In genomic region chr4:104425003-104425402, GRCh38 we compare ENCODE assay signal across 11 cellular contexts.
A peak's percentile ranks its signal among the peaks of the same experiment; 100 is the strongest.
DNase-seq lines count a peak whose midpoint lies in the region; ATAC-seq, FAIRE-seq and TF ChIP-seq lines count a peak whose summit lies in the region.
"Had no signal": no experiment of that assay in that cellular context is flagged by ENCODE, and none has a peak within 500 bp of the region (broad histone marks: within the 10 kb centered on the region; RNA-seq: fewer than 3 reads in every experiment).

No MANE protein-coding gene starts in this region.

- H3K27ac ChIP-seq in BLaER1 treated with 17β-estradiol and CSF1 and Interleukin-3, amounts not matched to agents 10 nM and 100 nM: no peak overlapping the region
- H3K27ac ChIP-seq in astrocyte (ENCODE audit: low read depth, low read length): no peak overlapping the region
- no peak overlapping the region for H3K27ac ChIP-seq in hepatocyte
- H3K27ac ChIP-seq: C4-2B had no signal

- H3K4me1 ChIP-seq in BLaER1 treated with 17β-estradiol and CSF1 and Interleukin-3, amounts not matched to agents 10 nM and 100 nM: peaks cover 0 to 14% (median 6%) of the 10 kb centered on the region in 10 experiments; a peak in 5 of 20 replicates
- H3K4me1 ChIP-seq in astrocyte (ENCODE audit: insufficient read depth, low read length) (peaks cover 5% of the 10 kb centered on the region), hepatocyte (ENCODE audit: insufficient read depth) (no peaks in the 10 kb centered on the region)

- H3K4me3 ChIP-seq in BLaER1 treated with 17β-estradiol and CSF1 and Interleukin-3, amounts not matched to agents 10 nM and 100 nM: peak overlapping the region in 5 of 10 experiments; percentile 12 to 38 (median 23); a peak in 7 of 20 replicates
- peak overlapping the region; percentile 59 for H3K4me3 ChIP-seq in astrocyte (ENCODE audit: insufficient read depth, low read depth, low read length)
- no peak overlapping the region for H3K4me3 ChIP-seq in hepatocyte

- peak overlapping the region in 1 of 11 experiments; percentile 23; a peak in 2 of 22 replicates for H3K9ac ChIP-seq in BLaER1 treated with 17β-estradiol and CSF1 and Interleukin-3, amounts not matched to agents 10 nM and 100 nM
- H3K9ac ChIP-seq in astrocyte (ENCODE audit: low read length): peak overlapping the region; percentile 49

- H3K4me1 Mint-ChIP-seq in astrocyte (ENCODE audit: low read depth, unreplicated experiment) (peaks cover 21% of the 10 kb centered on the region), progenitor cell of endocrine pancreas (ENCODE audit: low read depth) (peaks cover 32% of the 10 kb centered on the region)
- H3K4me1 Mint-ChIP-seq in activated T-helper 17 cell treated with anti-CD3 and anti-CD28 coated beads, Interleukin-2, amount 50 U/mL, for 72 hours: no peaks in the 10 kb centered on the region
- H3K4me1 Mint-ChIP-seq: T-cell had no signal

- H3K27ac Mint-ChIP-seq in astrocyte (ENCODE audit: unreplicated experiment) (no peak overlapping the region), progenitor cell of endocrine pancreas (no peak overlapping the region)
- no peak overlapping the region for H3K27ac Mint-ChIP-seq in activated T-helper 17 cell treated with anti-CD3 and anti-CD28 coated beads, Interleukin-2, amount 50 U/mL, for 72 hours
- H3K27ac Mint-ChIP-seq: T-cell had no signal

- H3K4me3 Mint-ChIP-seq in astrocyte (ENCODE audit: unreplicated experiment): no peak overlapping the region
- H3K4me3 Mint-ChIP-seq in progenitor cell of endocrine pancreas (ENCODE audit: low read depth): peak overlapping the region; percentile 1
- H3K4me3 Mint-ChIP-seq in activated T-helper 17 cell treated with anti-CD3 and anti-CD28 coated beads, Interleukin-2, amount 50 U/mL, for 72 hours: no peak overlapping the region
- H3K4me3 Mint-ChIP-seq: T-cell had no signal

- H3K9me3 Mint-ChIP-seq in astrocyte (ENCODE audit: unreplicated experiment) (peaks cover 7% of the 10 kb centered on the region), progenitor cell of endocrine pancreas (ENCODE audit: low read depth) (peaks cover 7% of the 10 kb centered on the region)
- peaks cover 4% of the 10 kb centered on the region for H3K9me3 Mint-ChIP-seq in activated T-helper 17 cell treated with anti-CD3 and anti-CD28 coated beads, Interleukin-2, amount 50 U/mL, for 72 hours

- DNase-seq in astrocyte (ENCODE audit: low read depth) (no peak), hepatocyte (ENCODE audit: low spot score) (no peak), progenitor cell of endocrine pancreas (ENCODE audit: low spot score, unreplicated experiment) (no peak), ecto neural progenitor cell (ENCODE audit: low spot score) (no peak), NCI-H128 (lab: John Stamatoyannopoulos, UW; ENCODE audit: unreplicated experiment) (no peak)
- DNase-seq in stimulated activated CD4-positive, alpha-beta T cell treated with anti-CD3 and anti-CD28 coated beads, Interleukin-4, amount 100 ng/mL, for 4 hours: no peak
- DNase-seq: T-cell had no signal

- WGBS in hepatocyte (ENCODE audit: low lambda C conversion rate, missing lambda C conversion rate): 24% methylated on average over 8 of the region's 8 CpGs

- H4K20me1 ChIP-seq in BLaER1 treated with 17β-estradiol and CSF1 and Interleukin-3, amounts not matched to agents 10 nM and 100 nM: no peaks in the 10 kb centered on the region
- H4K20me1 ChIP-seq in astrocyte (ENCODE audit: insufficient read depth, low read length) (no peaks in the 10 kb centered on the region), hepatocyte (ENCODE audit: insufficient read depth, poor library complexity, severe bottlenecking) (no peaks in the 10 kb centered on the region)

- H3K27me3 ChIP-seq in BLaER1 treated with 17β-estradiol and CSF1 and Interleukin-3, amounts not matched to agents 10 nM and 100 nM: no peaks in the 10 kb centered on the region
- H3K27me3 ChIP-seq in astrocyte (ENCODE audit: insufficient read depth, low read length) (no peaks in the 10 kb centered on the region), hepatocyte (no peaks in the 10 kb centered on the region)

- peak overlapping the region; percentile 31 to 59 (median 53); a peak in 19 of 22 replicates for H3K4me2 ChIP-seq in BLaER1 treated with 17β-estradiol and CSF1 and Interleukin-3, amounts not matched to agents 10 nM and 100 nM
- H3K4me2 ChIP-seq in astrocyte (ENCODE audit: low read length) (peak overlapping the region; percentile 84), hepatocyte (peak overlapping the region; percentile 70)

- TF ChIP-seq CTCF in astrocyte (IDR thresholded peaks at IDR 0.05; ENCODE audit: insufficient read depth, low read depth, low read length) (no peak), hepatocyte (IDR thresholded peaks at IDR 0.05; ENCODE audit: poor library complexity) (no peak), progenitor cell of endocrine pancreas (IDR thresholded peaks at IDR 0.05; ENCODE audit: unreplicated experiment) (no peak)

- H3K36me3 Mint-ChIP-seq in astrocyte (ENCODE audit: low read depth, unreplicated experiment) (no peaks in the 10 kb centered on the region), progenitor cell of endocrine pancreas (ENCODE audit: insufficient read depth) (no peaks in the 10 kb centered on the region)
- H3K36me3 Mint-ChIP-seq in activated T-helper 17 cell treated with anti-CD3 and anti-CD28 coated beads, Interleukin-2, amount 50 U/mL, for 72 hours (ENCODE audit: low read depth): no peaks in the 10 kb centered on the region
- H3K36me3 Mint-ChIP-seq: T-cell had no signal

- FAIRE-seq in astrocyte (lab: Jason Lieb, UNC): no peak
- FAIRE-seq: frontal cortex had no signal

- H3K79me2 ChIP-seq in astrocyte (ENCODE audit: insufficient read depth, low read length) (no peaks in the 10 kb centered on the region), hepatocyte (no peaks in the 10 kb centered on the region)

- no peaks in the 10 kb centered on the region for H3K27me3 Mint-ChIP-seq in astrocyte (ENCODE audit: low read depth, unreplicated experiment)
- no peaks in the 10 kb centered on the region for H3K27me3 Mint-ChIP-seq in progenitor cell of endocrine pancreas
- H3K27me3 Mint-ChIP-seq in activated T-helper 17 cell treated with anti-CD3 and anti-CD28 coated beads, Interleukin-2, amount 50 U/mL, for 72 hours: peaks cover 8% of the 10 kb centered on the region
- H3K27me3 Mint-ChIP-seq: T-cell had no signal

- peaks cover 0 to 13% (median 8%) of the 10 kb centered on the region in 11 experiments; a peak in 9 of 22 replicates for H3K9me3 ChIP-seq in BLaER1 treated with 17β-estradiol and CSF1 and Interleukin-3, amounts not matched to agents 10 nM and 100 nM (replicated peaks in 1 of 11)
- no peaks in the 10 kb centered on the region for H3K9me3 ChIP-seq in astrocyte (ENCODE audit: insufficient read depth, low read depth, low read length)
- H3K9me3 ChIP-seq in hepatocyte (ENCODE audit: low read depth): no peaks in the 10 kb centered on the region

- no peak for ATAC-seq in activated T-helper 17 cell treated with anti-CD3 and anti-CD28 coated beads, Interleukin-2, amount 50 U/mL, for 72 hours (replicated peaks)
- ATAC-seq: T-cell had no signal

- H3K9me2 ChIP-seq in hepatocyte (replicated peaks; ENCODE audit: insufficient read depth): no peaks in the 10 kb centered on the region

- no peaks in the 10 kb centered on the region for H3K36me3 ChIP-seq in BLaER1 treated with 17β-estradiol and CSF1 and Interleukin-3, amounts not matched to agents 10 nM and 100 nM
- H3K36me3 ChIP-seq in astrocyte (ENCODE audit: insufficient read depth, low read length): no peaks in the 10 kb centered on the region
- no peaks in the 10 kb centered on the region for H3K36me3 ChIP-seq in hepatocyte (replicated peaks; ENCODE audit: insufficient read depth, low read depth)

- H2AFZ ChIP-seq in astrocyte (ENCODE audit: low read depth, low read length) (peak overlapping the region; percentile 68), hepatocyte (peak overlapping the region; percentile 10)
